Comparison of ENCODE assay signal across 27 cellular contexts in genomic region chr20:44224651-44225050, GRCh38. TPM values are rescaled to one million over a fixed set of nuclear protein-coding genes. Genes with fewer than 3 reads are reported as not detected.
"Had no signal": no experiment of that assay in that cellular context is flagged by ENCODE, and none has a peak within 500 bp of the region (broad histone marks: within the 10 kb centered on the region; RNA-seq: fewer than 3 reads in every experiment).

No MANE protein-coding gene starts in this region.

- H3K4me3 ChIP-seq: SJSA1 had no signal

- H3K36me3 ChIP-seq: brain microvascular endothelial cell, SJSA1 had no signal

- ATAC-seq: activated T-helper 17 cell treated with anti-CD3 and anti-CD28 coated beads, Interleukin-2, amount 50 U/mL, for 72 hours; PC-3; SK-N-SH treated with all-trans-retinoic acid at 6 μM for 48 hours; WTC11 had no signal

- H3K9me3 Mint-ChIP-seq: activated CD4-positive, alpha-beta memory T cell treated with anti-CD3 and anti-CD28 coated beads for 36 hours; activated CD4-positive, alpha-beta T cell treated with anti-CD3 and anti-CD28 coated beads, Interleukin-2, amount 10 ng/mL, durations not matched to agents 7 days and 5 days; activated naive CD4-positive, alpha-beta T cell treated with anti-CD3 and anti-CD28 coated beads for 36 hours; activated naive CD8-positive, alpha-beta T cell treated with anti-CD3 and anti-CD28 coated beads for 36 hours; activated T-helper 17 cell treated with anti-CD3 and anti-CD28 coated beads, Interleukin-2, amount 50 U/mL, for 72 hours; WTC11 had no signal

- H3K27ac Mint-ChIP-seq: activated CD4-positive, alpha-beta memory T cell treated with anti-CD3 and anti-CD28 coated beads for 36 hours; activated CD4-positive, alpha-beta T cell treated with anti-CD3 and anti-CD28 coated beads, Interleukin-2, amount 10 ng/mL, durations not matched to agents 7 days and 5 days; activated naive CD4-positive, alpha-beta T cell treated with anti-CD3 and anti-CD28 coated beads for 36 hours; activated naive CD8-positive, alpha-beta T cell treated with anti-CD3 and anti-CD28 coated beads for 36 hours; activated T-helper 17 cell treated with anti-CD3 and anti-CD28 coated beads, Interleukin-2, amount 50 U/mL, for 72 hours; WTC11 had no signal

- DNase-seq: activated CD4-positive, alpha-beta memory T cell treated with anti-CD3 and anti-CD28 coated beads for 36 hours; activated CD4-positive, alpha-beta T cell treated with anti-CD3 and anti-CD28 coated beads for 1 hour; activated CD4-positive, alpha-beta T cell treated with anti-CD3 and anti-CD28 coated beads, Interleukin-2, amount 10 ng/mL, durations not matched to agents 7 days and 5 days; activated CD8-positive, alpha-beta memory T cell treated with anti-CD3 and anti-CD28 coated beads for 24 hours; activated gamma-delta T cell; activated naive CD4-positive, alpha-beta T cell treated with anti-CD3 and anti-CD28 coated beads for 36 hours; activated naive CD8-positive, alpha-beta T cell treated with anti-CD3 and anti-CD28 coated beads for 36 hours; activated T-cell treated with anti-CD3 and anti-CD28 coated beads for 4 hours; activated T-cell treated with anti-CD3 and anti-CD28 coated beads, Interleukin-2, amount 50 U/mL, for 48 hours; brain microvascular endothelial cell; cerebellar nuclear complex; NCI-H1092; NCI-H1417; NCI-H1930; NCI-H2171; NCI-H345; NCI-H510A; NCI-H69; PC-3; SHP77; SW 1271 had no signal

- H3K4me1 ChIP-seq: SJSA1 had no signal

- H3K27me3 ChIP-seq: brain microvascular endothelial cell, SJSA1 had no signal

- H3K9me3 ChIP-seq: SJSA1 had no signal

- H3K27me3 Mint-ChIP-seq: activated CD4-positive, alpha-beta memory T cell treated with anti-CD3 and anti-CD28 coated beads for 36 hours; activated CD4-positive, alpha-beta T cell treated with anti-CD3 and anti-CD28 coated beads, Interleukin-2, amount 10 ng/mL, durations not matched to agents 7 days and 5 days; activated naive CD8-positive, alpha-beta T cell treated with anti-CD3 and anti-CD28 coated beads for 36 hours; activated T-helper 17 cell treated with anti-CD3 and anti-CD28 coated beads, Interleukin-2, amount 50 U/mL, for 72 hours had no signal

- H3K4me3 Mint-ChIP-seq: activated CD4-positive, alpha-beta memory T cell treated with anti-CD3 and anti-CD28 coated beads for 36 hours; activated CD4-positive, alpha-beta T cell treated with anti-CD3 and anti-CD28 coated beads, Interleukin-2, amount 10 ng/mL, durations not matched to agents 7 days and 5 days; activated naive CD4-positive, alpha-beta T cell treated with anti-CD3 and anti-CD28 coated beads for 36 hours; activated naive CD8-positive, alpha-beta T cell treated with anti-CD3 and anti-CD28 coated beads for 36 hours; activated T-helper 17 cell treated with anti-CD3 and anti-CD28 coated beads, Interleukin-2, amount 50 U/mL, for 72 hours; WTC11 had no signal

- H3K27ac ChIP-seq: brain microvascular endothelial cell, KMS-11, SJSA1 had no signal

- H3K36me3 Mint-ChIP-seq: activated CD4-positive, alpha-beta memory T cell treated with anti-CD3 and anti-CD28 coated beads for 36 hours; activated naive CD8-positive, alpha-beta T cell treated with anti-CD3 and anti-CD28 coated beads for 36 hours; WTC11 had no signal

RNA-seq across cellular contexts. Expression of gene GDAP1L1, which starts 22.5 kb away (rescaled TPM):
- total RNA-seq: activated CD4-positive, alpha-beta memory T cell treated with anti-CD3 and anti-CD28 coated beads for 36 hours; activated CD4-positive, alpha-beta T cell treated with anti-CD3 and anti-CD28 coated beads, Interleukin-2, amount 10 ng/mL, durations not matched to agents 7 days and 5 days; activated T-helper 17 cell treated with anti-CD3 and anti-CD28 coated beads, Interleukin-2, amount 50 U/mL, for 72 hours; PC-3; SJSA1; T-helper 1 cell treated with Interleukin-12 subunit alpha and Interleukin-12 subunit beta and Interleukin-4 antibody, amounts not matched to agents 30 ng/mL and 1 ng/mL, for 36 hours had no signal

RNA-seq across cellular contexts. Expression of gene JPH2, which starts 37.7 kb away (rescaled TPM):
- total RNA-seq: activated CD4-positive, alpha-beta memory T cell treated with anti-CD3 and anti-CD28 coated beads for 36 hours; activated CD4-positive, alpha-beta T cell treated with anti-CD3 and anti-CD28 coated beads, Interleukin-2, amount 10 ng/mL, durations not matched to agents 7 days and 5 days; activated naive CD4-positive, alpha-beta T cell treated with anti-CD3 and anti-CD28 coated beads for 36 hours; T-helper 1 cell treated with Interleukin-12 subunit alpha and Interleukin-12 subunit beta and Interleukin-4 antibody, amounts not matched to agents 30 ng/mL and 1 ng/mL, for 36 hours had no signal
